39 cellular contexts compared by ENCODE assay signal in the genomic region with DNA sequence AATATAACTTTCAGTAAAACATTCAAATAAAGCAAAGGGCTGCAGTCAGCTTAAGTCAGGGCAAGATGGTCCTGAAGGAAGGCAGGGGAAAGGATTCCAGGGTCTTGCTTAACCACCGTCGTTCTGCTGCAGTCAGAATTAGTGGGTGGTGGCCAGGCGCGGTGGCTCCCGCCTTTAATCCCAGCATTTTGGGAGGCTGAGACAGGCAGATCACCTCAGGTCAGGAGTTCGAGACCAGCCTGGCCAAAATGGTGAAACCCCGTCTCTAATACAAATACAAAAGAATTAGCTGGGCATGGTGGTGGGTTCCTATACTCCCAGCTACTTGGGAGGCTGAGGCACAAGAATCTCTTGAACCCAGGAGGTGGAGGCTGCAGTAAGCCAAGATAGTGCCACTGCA. TPM values are rescaled to one million over a fixed set of nuclear protein-coding genes. Genes with fewer than 3 reads are reported as not detected.
"Had no signal": no experiment of that assay in that cellular context is flagged by ENCODE, and none has a peak within 500 bp of the region (broad histone marks: within the 10 kb centered on the region; RNA-seq: fewer than 3 reads in every experiment).

No MANE protein-coding gene starts in this region.

- H3K9me3 ChIP-seq: MG63 had no signal

- H3K9ac ChIP-seq: KMS-11 had no signal

- H3K4me3 ChIP-seq: MG63 had no signal

- H3K36me3 ChIP-seq: MG63 had no signal

- H3K27me3 ChIP-seq: MG63 had no signal

- H3K27ac ChIP-seq: KMS-11 had no signal

- H3K4me2 ChIP-seq: KMS-11 had no signal

- DNase-seq: Karpas-422, Kasumi-1, MG63, MM.1S, MV-4-11, NCI-H1048, NCI-H1092, NCI-H1092 treated with DMSO at 0.1 percent for 48 hours, NCI-H1105, NCI-H1105 treated with DMSO at 0.1 percent for 48 hours, NCI-H1417, NCI-H1417 treated with DMSO at 0.1 percent for 48 hours, NCI-H1436, NCI-H1436 treated with DMSO at 0.1 percent for 48 hours, NCI-H146, NCI-H1694, NCI-H1694 treated with DMSO at 0.1 percent for 48 hours, NCI-H187, NCI-H187 treated with DMSO at 0.1 percent for 48 hours, NCI-H1930, NCI-H2029, NCI-H2029 treated with DMSO at 0.1 percent for 48 hours, NCI-H2081, NCI-H2081 treated with DMSO at 0.1 percent for 48 hours, NCI-H2107, NCI-H2171, NCI-H2171 treated with DMSO at 0.1 percent for 48 hours, NCI-H2227 treated with DMSO at 0.1 percent for 48 hours, NCI-H226, NCI-H345, NCI-H446, NCI-H446 treated with DMSO at 0.1 percent for 48 hours, NCI-H510A, NCI-H510A treated with DMSO at 0.1 percent for 48 hours had no signal

RNA-seq across cellular contexts. Expression of a gene that starts 6.8 kb away (rescaled TPM):
- total RNA-seq: M059J, MCF 10A had no signal

RNA-seq across cellular contexts. Expression of a gene that starts 13.6 kb away (rescaled TPM):
- total RNA-seq: LHCN-M2, M059J, MCF 10A, NCI-H460 had no signal

RNA-seq across cellular contexts. Expression of a gene that starts 17.1 kb away (rescaled TPM):
- total RNA-seq: LHCN-M2, M059J, MCF 10A, NCI-H460 had no signal

RNA-seq across cellular contexts. Expression of a gene that starts 34.7 kb away (rescaled TPM):
- total RNA-seq: LHCN-M2, M059J, MCF 10A, NCI-H460 had no signal

RNA-seq across cellular contexts. Expression of a gene that starts 44.4 kb away (rescaled TPM):
- total RNA-seq: LHCN-M2, M059J, MCF 10A, NCI-H460 had no signal
